7 cellular contexts compared by ENCODE assay signal in the genomic region with DNA sequence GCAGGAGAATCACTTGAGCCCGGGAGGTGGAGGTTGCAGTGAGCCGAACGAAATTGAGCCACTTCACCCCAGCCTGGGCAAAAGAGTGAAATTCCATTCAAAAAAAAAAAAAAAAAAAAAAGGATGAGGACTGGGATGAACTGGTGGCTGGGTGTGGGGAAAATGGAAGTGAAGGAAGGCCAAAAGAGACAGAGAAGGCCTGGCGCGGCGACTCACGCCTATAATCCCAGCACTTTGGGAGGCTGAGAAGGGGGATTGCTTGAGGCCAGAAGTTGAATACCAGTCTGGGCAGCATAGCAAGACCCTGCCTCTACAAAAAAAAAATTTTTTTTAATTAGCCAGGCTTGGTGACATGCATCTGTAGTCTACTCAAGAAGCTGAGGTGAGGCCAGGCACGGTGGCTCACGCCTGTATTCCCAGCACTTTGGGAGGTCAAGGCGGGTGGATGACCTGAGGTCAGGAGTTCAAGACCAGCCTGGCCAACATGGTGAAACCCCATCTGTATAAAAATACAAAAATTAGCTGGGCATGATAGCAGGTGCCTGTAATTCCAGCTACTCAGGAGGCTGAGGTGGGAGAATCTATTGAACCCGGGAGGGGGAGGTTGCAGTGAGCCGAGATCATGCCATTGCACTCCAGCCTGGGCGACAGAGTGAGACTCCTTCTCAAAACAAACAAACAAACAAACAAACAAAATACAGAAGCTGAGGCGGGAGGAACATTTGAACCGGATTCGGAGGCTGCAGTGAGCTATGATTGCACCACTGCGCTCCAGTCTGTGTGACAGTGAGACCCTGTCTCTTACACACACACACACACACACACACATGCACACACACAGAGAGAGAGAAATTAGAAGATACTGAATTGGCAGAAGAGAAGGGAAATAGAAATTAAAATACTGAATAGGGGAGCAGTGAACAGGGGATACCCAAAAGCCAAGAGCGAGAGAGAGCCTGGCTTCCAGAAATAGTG. TPM values are rescaled to one million over a fixed set of nuclear protein-coding genes. Genes with fewer than 3 reads are reported as not detected.
"Had no signal": no experiment of that assay in that cellular context is flagged by ENCODE, and none has a peak within 500 bp of the region (broad histone marks: within the 10 kb centered on the region; RNA-seq: fewer than 3 reads in every experiment).

No MANE protein-coding gene starts in this region.

RNA-seq across cellular contexts. Expression of a gene that starts 32.5 kb away (rescaled TPM):
- total RNA-seq: activated naive CD4-positive, alpha-beta T cell treated with anti-CD3 and anti-CD28 coated beads for 36 hours; left lobe of liver; lung microvascular endothelial cell had no signal

RNA-seq across cellular contexts. Expression of a gene that starts 47.2 kb away (rescaled TPM):
- total RNA-seq: activated naive CD4-positive, alpha-beta T cell treated with anti-CD3 and anti-CD28 coated beads for 36 hours; activated T-helper 2 cell treated with anti-CD3 and anti-CD28 coated beads, Interferon-gamma antibody, Interleukin-2, Interleukin-4, amounts not matched to agents 10 μg/mL and 5 μg/mL and 100 μg/mL, durations not matched to agents 14 hours and 24 hours and 36 hours; hepatocyte; left lobe of liver; lung microvascular endothelial cell had no signal
- polyA plus RNA-seq: hepatocyte, keratinocyte, thymus had no signal
